In the genomic region with DNA sequence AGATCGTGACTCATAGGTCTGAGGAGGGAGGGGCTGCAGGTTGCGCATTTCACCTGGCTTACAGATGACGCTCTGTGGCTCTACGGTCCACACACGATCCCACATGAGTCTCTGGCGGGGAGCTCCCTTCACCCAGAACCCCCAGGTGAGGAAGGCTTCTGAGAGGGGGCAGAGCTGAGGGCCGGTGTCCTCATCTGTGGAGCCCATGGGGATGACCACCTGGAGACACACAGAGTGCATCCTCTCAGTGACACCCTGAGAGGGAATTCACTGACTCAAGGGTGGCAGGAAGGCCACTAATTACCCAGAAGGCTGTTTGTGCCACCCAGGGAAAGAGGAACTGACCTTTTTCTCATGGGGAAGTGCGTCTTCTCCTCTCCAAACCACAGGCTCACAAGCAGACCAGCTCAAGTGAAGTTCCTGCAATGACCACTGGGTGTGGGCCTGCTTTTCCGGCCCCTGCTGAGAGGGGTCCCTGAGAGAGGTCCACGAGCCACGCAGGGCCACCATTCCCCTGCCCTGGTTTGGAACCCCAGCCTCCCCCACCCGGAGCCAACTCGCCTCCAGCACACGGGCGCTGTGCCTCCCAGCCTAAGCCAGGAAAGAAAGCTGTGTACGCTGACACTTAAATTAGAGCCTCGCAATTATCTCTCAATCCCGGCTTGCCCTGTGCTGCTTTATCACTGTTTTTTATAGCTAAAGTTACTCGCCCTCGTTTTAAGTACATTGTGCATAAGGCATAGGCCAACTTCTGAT, we compare ENCODE assay signal across 8 cellular contexts.
DNase-seq lines count a peak whose midpoint lies in the region; ATAC-seq and TF ChIP-seq lines count a peak whose summit lies in the region.

No MANE protein-coding gene starts in this region.

- peak; percentile 56 for TF ChIP-seq CTCF in GM20000 (IDR thresholded peaks at IDR 0.05; ENCODE audit: extremely low read depth, missing control alignments)
- TF ChIP-seq CTCF in mesothelial cell of epicardium (IDR thresholded peaks at IDR 0.05; ENCODE audit: unreplicated experiment) = peak; percentile 67
- no peak for TF ChIP-seq CTCF in coronary artery (IDR thresholded peaks at IDR 0.05)

- ATAC-seq in HG03442 (IDR thresholded peaks at IDR 0.05; ENCODE audit: unreplicated experiment) = peak; percentile 98

- no peak overlapping the region for H3K4me3 ChIP-seq in coronary artery

- no peaks in the 10 kb centered on the region for H3K4me1 Mint-ChIP-seq in activated naive CD8-positive, alpha-beta T cell treated with anti-CD3 and anti-CD28 coated beads for 36 hours
- H3K4me1 Mint-ChIP-seq in mesothelial cell of epicardium = peaks cover 27% of the 10 kb centered on the region

- H3K9me3 Mint-ChIP-seq in activated naive CD8-positive, alpha-beta T cell treated with anti-CD3 and anti-CD28 coated beads for 36 hours = no peaks in the 10 kb centered on the region
- H3K9me3 Mint-ChIP-seq in mesothelial cell of epicardium = no peaks in the 10 kb centered on the region

- H3K4me3 Mint-ChIP-seq in activated naive CD8-positive, alpha-beta T cell treated with anti-CD3 and anti-CD28 coated beads for 36 hours = no peak overlapping the region
- no peak overlapping the region for H3K4me3 Mint-ChIP-seq in mesothelial cell of epicardium

- no peak overlapping the region for H3K27ac ChIP-seq in coronary artery

- no peaks in the 10 kb centered on the region for H3K27me3 Mint-ChIP-seq in activated naive CD8-positive, alpha-beta T cell treated with anti-CD3 and anti-CD28 coated beads for 36 hours
- H3K27me3 Mint-ChIP-seq in mesothelial cell of epicardium (ENCODE audit: low read depth) = no peaks in the 10 kb centered on the region

- peak overlapping the region; percentile 72 for H3K27ac Mint-ChIP-seq in activated naive CD8-positive, alpha-beta T cell treated with anti-CD3 and anti-CD28 coated beads for 36 hours
- H3K27ac Mint-ChIP-seq in mesothelial cell of epicardium = no peak overlapping the region

- DNase-seq in GF-D8 (lab: John Stamatoyannopoulos, UW) (peak; percentile 85), GM20000 (ENCODE audit: low spot score) (peak; percentile 83), mesothelial cell of epicardium (ENCODE audit: low spot score in 2 of 2, unreplicated experiment in 2 of 2) (no peak), G401 (ENCODE audit: low spot score) (no peak), EL (no peak), coronary artery (ENCODE audit: low spot score) (no peak)
- DNase-seq in activated naive CD8-positive, alpha-beta T cell treated with anti-CD3 and anti-CD28 coated beads for 36 hours = no peak

- in situ Hi-C loops in G401 (cut with HindIII; ENCODE audit: low sequenced_read_pairs) = no loop called here

- H3K36me3 Mint-ChIP-seq in activated naive CD8-positive, alpha-beta T cell treated with anti-CD3 and anti-CD28 coated beads for 36 hours = no peaks in the 10 kb centered on the region
- H3K36me3 Mint-ChIP-seq in mesothelial cell of epicardium = no peaks in the 10 kb centered on the region

Comparison
In these comparisons a context has a peak if more than half of its experiments do, and no peak if none do; other contexts are left out.
1. DNase-seq: peak in GF-D8 (single experiment) and GM20000 (single experiment); none in activated naive CD8-positive, alpha-beta T cell treated with anti-CD3 and anti-CD28 coated beads for 36 hours (single experiment), mesothelial cell of epicardium (0 of 2), G401 (single experiment), EL (single experiment) and coronary artery (single experiment).